1 cellular context compared by ENCODE assay signal in genomic region chr2:60518567-60518966, GRCh38.
TF ChIP-seq lines count a peak whose summit lies in the region.

No MANE protein-coding gene starts in this region.

TF ChIP-seq in GM23338, 12 proteins besides CTCF, POLR2A, EP300 and RAD21 (continued from another document):
- TF ChIP-seq REST (IDR thresholded peaks at IDR 0.05; ENCODE audit: unreplicated experiment): no peak
- TF ChIP-seq, protein P1, sequence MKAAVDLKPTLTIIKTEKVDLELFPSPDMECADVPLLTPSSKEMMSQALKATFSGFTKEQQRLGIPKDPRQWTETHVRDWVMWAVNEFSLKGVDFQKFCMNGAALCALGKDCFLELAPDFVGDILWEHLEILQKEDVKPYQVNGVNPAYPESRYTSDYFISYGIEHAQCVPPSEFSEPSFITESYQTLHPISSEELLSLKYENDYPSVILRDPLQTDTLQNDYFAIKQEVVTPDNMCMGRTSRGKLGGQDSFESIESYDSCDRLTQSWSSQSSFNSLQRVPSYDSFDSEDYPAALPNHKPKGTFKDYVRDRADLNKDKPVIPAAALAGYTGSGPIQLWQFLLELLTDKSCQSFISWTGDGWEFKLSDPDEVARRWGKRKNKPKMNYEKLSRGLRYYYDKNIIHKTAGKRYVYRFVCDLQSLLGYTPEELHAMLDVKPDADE (IDR thresholded peaks at IDR 0.05): no peak
- TF ChIP-seq, protein P2, sequence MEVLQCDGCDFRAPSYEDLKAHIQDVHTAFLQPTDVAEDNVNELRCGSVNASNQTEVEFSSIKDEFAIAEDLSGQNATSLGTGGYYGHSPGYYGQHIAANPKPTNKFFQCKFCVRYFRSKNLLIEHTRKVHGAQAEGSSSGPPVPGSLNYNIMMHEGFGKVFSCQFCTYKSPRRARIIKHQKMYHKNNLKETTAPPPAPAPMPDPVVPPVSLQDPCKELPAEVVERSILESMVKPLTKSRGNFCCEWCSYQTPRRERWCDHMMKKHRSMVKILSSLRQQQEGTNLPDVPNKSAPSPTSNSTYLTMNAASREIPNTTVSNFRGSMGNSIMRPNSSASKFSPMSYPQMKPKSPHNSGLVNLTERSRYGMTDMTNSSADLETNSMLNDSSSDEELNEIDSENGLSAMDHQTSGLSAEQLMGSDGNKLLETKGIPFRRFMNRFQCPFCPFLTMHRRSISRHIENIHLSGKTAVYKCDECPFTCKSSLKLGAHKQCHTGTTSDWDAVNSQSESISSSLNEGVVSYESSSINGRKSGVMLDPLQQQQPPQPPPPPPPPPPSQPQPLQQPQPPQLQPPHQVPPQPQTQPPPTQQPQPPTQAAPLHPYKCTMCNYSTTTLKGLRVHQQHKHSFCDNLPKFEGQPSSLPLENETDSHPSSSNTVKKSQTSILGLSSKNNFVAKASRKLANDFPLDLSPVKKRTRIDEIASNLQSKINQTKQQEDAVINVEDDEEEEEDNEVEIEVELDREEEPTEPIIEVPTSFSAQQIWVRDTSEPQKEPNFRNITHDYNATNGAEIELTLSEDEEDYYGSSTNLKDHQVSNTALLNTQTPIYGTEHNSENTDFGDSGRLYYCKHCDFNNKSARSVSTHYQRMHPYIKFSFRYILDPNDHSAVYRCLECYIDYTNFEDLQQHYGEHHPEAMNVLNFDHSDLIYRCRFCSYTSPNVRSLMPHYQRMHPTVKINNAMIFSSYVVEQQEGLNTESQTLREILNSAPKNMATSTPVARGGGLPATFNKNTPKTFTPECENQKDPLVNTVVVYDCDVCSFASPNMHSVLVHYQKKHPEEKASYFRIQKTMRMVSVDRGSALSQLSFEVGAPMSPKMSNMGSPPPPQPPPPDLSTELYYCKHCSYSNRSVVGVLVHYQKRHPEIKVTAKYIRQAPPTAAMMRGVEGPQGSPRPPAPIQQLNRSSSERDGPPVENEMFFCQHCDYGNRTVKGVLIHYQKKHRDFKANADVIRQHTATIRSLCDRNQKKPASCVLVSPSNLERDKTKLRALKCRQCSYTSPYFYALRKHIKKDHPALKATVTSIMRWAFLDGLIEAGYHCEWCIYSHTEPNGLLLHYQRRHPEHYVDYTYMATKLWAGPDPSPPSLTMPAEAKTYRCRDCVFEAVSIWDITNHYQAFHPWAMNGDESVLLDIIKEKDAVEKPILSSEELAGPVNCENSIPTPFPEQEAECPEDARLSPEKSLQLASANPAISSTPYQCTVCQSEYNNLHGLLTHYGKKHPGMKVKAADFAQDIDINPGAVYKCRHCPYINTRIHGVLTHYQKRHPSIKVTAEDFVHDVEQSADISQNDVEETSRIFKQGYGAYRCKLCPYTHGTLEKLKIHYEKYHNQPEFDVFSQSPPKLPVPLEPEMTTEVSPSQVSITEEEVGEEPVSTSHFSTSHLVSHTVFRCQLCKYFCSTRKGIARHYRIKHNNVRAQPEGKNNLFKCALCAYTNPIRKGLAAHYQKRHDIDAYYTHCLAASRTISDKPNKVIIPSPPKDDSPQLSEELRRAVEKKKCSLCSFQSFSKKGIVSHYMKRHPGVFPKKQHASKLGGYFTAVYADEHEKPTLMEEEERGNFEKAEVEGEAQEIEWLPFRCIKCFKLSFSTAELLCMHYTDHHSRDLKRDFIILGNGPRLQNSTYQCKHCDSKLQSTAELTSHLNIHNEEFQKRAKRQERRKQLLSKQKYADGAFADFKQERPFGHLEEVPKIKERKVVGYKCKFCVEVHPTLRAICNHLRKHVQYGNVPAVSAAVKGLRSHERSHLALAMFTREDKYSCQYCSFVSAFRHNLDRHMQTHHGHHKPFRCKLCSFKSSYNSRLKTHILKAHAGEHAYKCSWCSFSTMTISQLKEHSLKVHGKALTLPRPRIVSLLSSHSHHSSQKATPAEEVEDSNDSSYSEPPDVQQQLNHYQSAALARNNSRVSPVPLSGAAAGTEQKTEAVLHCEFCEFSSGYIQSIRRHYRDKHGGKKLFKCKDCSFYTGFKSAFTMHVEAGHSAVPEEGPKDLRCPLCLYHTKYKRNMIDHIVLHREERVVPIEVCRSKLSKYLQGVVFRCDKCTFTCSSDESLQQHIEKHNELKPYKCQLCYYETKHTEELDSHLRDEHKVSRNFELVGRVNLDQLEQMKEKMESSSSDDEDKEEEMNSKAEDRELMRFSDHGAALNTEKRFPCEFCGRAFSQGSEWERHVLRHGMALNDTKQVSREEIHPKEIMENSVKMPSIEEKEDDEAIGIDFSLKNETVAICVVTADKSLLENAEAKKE (CRISPR knock-in tag; IDR thresholded peaks at IDR 0.05): no peak
- TF ChIP-seq CREB1 (CRISPR knock-in tag; IDR thresholded peaks at IDR 0.05; ENCODE audit: low read depth): no peak
- no peak for TF ChIP-seq EZH2phosphoT487 (IDR thresholded peaks at IDR 0.05; ENCODE audit: unreplicated experiment)
- no peak for TF ChIP-seq NANOG (IDR thresholded peaks at IDR 0.05; ENCODE audit: borderline replicate concordance)
- TF ChIP-seq STAT1 (IDR thresholded peaks at IDR 0.05; ENCODE audit: unreplicated experiment): no peak
- no peak for TF ChIP-seq ZNF114 (CRISPR knock-in tag; IDR thresholded peaks at IDR 0.05)
- no peak for TF ChIP-seq JUNB (IDR thresholded peaks at IDR 0.05; ENCODE audit: unreplicated experiment)
- TF ChIP-seq EZH2 (IDR thresholded peaks at IDR 0.05; ENCODE audit: low read depth, unreplicated experiment): no peak
TF ChIP-seq in GM23338: peak in this region for 0.
